In the genomic region with DNA sequence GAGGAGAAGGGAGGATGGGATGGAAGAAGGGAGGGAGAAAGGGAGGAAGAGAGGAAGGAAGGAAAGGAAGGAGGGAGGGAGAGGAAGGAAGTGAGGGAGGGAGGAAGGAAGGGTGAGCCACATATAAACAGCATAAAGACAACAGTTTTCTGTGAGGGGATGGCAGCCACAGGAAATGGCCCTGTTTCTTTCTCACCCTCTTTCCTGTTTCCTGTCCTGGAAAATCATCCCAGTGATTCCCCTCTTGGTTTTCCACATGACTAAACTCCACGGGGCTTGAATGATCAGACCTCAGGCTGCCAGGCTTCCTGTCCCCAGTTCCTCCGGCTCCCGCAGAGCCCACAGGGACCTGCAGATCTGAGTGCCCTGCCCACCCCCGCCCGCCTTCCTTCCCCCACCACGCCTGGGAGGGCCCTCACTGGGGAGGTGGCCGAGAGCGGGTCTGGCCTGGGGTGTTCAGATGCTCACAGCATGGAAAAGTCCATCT, we compare ENCODE assay signal across 16 cellular contexts. TPM values are rescaled to one million over a fixed set of nuclear protein-coding genes. Genes with fewer than 3 reads are reported as not detected.
DNase-seq lines count a peak whose midpoint lies in the region; ATAC-seq, FAIRE-seq and TF ChIP-seq lines count a peak whose summit lies in the region.
"Had no signal": no experiment of that assay in that cellular context is flagged by ENCODE, and none has a peak within 500 bp of the region (broad histone marks: within the 10 kb centered on the region; RNA-seq: fewer than 3 reads in every experiment).

A gene with protein sequence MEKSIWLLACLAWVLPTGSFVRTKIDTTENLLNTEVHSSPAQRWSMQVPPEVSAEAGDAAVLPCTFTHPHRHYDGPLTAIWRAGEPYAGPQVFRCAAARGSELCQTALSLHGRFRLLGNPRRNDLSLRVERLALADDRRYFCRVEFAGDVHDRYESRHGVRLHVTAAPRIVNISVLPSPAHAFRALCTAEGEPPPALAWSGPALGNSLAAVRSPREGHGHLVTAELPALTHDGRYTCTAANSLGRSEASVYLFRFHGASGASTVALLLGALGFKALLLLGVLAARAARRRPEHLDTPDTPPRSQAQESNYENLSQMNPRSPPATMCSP (plus strand): TSS at position 418 of the 487 bp plus-strand sequence. CDS start 54 bp downstream, at position 472.

- no peak for TF ChIP-seq CTCF in kidney (IDR thresholded peaks at IDR 0.05; ENCODE audit: borderline replicate concordance, extremely low read depth, insufficient read depth)
- TF ChIP-seq CTCF in lower leg skin (IDR thresholded peaks at IDR 0.05) = no peak

- H3K27ac ChIP-seq in kidney (ENCODE audit: low read depth in 2 of 2, low read length in 2 of 2) = no peak within 1 kb of the TSS
- H3K27ac ChIP-seq: uterus had no signal

- no peak within 1 kb of the TSS for H3K4me3 ChIP-seq in kidney (ENCODE audit: low read length in 2 of 2)
- H3K4me3 ChIP-seq in lower leg skin (ENCODE audit: low read depth, poor library complexity, severe bottlenecking) = no peak within 1 kb of the TSS
- H3K4me3 ChIP-seq: uterus had no signal

- peaks cover 2% of the 10 kb centered on the region for H3K36me3 Mint-ChIP-seq in activated naive CD8-positive, alpha-beta T cell
- no peaks in the 10 kb centered on the region for H3K36me3 Mint-ChIP-seq in activated naive CD8-positive, alpha-beta T cell treated with anti-CD3 and anti-CD28 coated beads for 36 hours
- H3K36me3 Mint-ChIP-seq in T-helper 17 cell (ENCODE audit: low read depth) = peaks cover 2% of the 10 kb centered on the region
- no peaks in the 10 kb centered on the region for H3K36me3 Mint-ChIP-seq in activated CD4-positive, alpha-beta memory T cell treated with anti-CD3 and anti-CD28 coated beads, Interleukin-2, amount 10 ng/mL, durations not matched to agents 7 days and 5 days (ENCODE audit: low read depth)

- 51 to 66% methylated on average over 8 of the region's 8 CpGs for WGBS in lower leg skin, 2 donors

- peak within 1 kb of the TSS; percentile 21 for H3K4me3 Mint-ChIP-seq in activated naive CD8-positive, alpha-beta T cell
- H3K4me3 Mint-ChIP-seq in activated naive CD8-positive, alpha-beta T cell treated with anti-CD3 and anti-CD28 coated beads for 36 hours = no peak within 1 kb of the TSS
- no peak within 1 kb of the TSS for H3K4me3 Mint-ChIP-seq in T-helper 17 cell
- H3K4me3 Mint-ChIP-seq in activated CD4-positive, alpha-beta memory T cell treated with anti-CD3 and anti-CD28 coated beads, Interleukin-2, amount 10 ng/mL, durations not matched to agents 7 days and 5 days = no peak within 1 kb of the TSS
- H3K4me3 Mint-ChIP-seq: neural crest cell had no signal

- CTCF ChIA-PET in activated CD4-positive, alpha-beta memory T cell treated with anti-CD3 and anti-CD28 coated beads, Interleukin-2, amount 10 ng/mL, durations not matched to agents 7 days and 5 days (lab: Charles Lee) = no interaction called here

- no peak for TF ChIP-seq POLR2A in lower leg skin (IDR thresholded peaks at IDR 0.05)

- H3K27me3 Mint-ChIP-seq in activated naive CD8-positive, alpha-beta T cell = no peaks in the 10 kb centered on the region
- peaks cover 4% of the 10 kb centered on the region for H3K27me3 Mint-ChIP-seq in activated naive CD8-positive, alpha-beta T cell treated with anti-CD3 and anti-CD28 coated beads for 36 hours
- H3K27me3 Mint-ChIP-seq in T-helper 17 cell = peaks cover 6% of the 10 kb centered on the region
- peaks cover 17% of the 10 kb centered on the region for H3K27me3 Mint-ChIP-seq in activated CD4-positive, alpha-beta memory T cell treated with anti-CD3 and anti-CD28 coated beads, Interleukin-2, amount 10 ng/mL, durations not matched to agents 7 days and 5 days

- H3K9me3 ChIP-seq in T-helper 17 cell (ENCODE audit: control insufficient read depth, low read length, poor library complexity, severe bottlenecking) (no peaks in the 10 kb centered on the region), kidney (ENCODE audit: control insufficient read depth in 1 of 2, low read length in 2 of 2) (no peaks in the 10 kb centered on the region)
- H3K9me3 ChIP-seq: uterus had no signal

- no peak for FAIRE-seq in kidney (lab: Jason Lieb, UNC)

- intact Hi-C loops in kidney (cut with DNase I) = no loop called here
- intact Hi-C loops in lower leg skin (cut with DNase I; ENCODE audit: low total_unique reads) = no loop called here

- POLR2A ChIA-PET in activated CD4-positive, alpha-beta memory T cell treated with anti-CD3 and anti-CD28 coated beads, Interleukin-2, amount 10 ng/mL, durations not matched to agents 7 days and 5 days (lab: Charles Lee) = no interaction called here

- no peak for DNase-seq in activated naive CD8-positive, alpha-beta T cell treated with anti-CD3 and anti-CD28 coated beads for 36 hours
- DNase-seq in T-helper 17 cell (no peak), kidney (peak; percentile 58), ureter (ENCODE audit: low spot score) (peak; percentile 39), lower leg skin (ENCODE audit: low spot score in 2 of 2) (no peak)
- no peak for DNase-seq in activated CD4-positive, alpha-beta memory T cell treated with anti-CD3 and anti-CD28 coated beads, Interleukin-2, amount 10 ng/mL, durations not matched to agents 7 days and 5 days
- DNase-seq: activated CD4-positive, alpha-beta T cell treated with anti-CD3 and anti-CD28 coated beads, Interleukin-2, amount 50 U/mL, for 1 hour; activated naive CD4-positive, alpha-beta T cell; cerebellar nuclear complex; NCI-H1092 treated with DMSO at 0.1 percent for 48 hours; NCI-H524 treated with DMSO at 0.1 percent for 48 hours; uterus had no signal

- H3K36me3 ChIP-seq in kidney (ENCODE audit: control insufficient read depth in 1 of 2, insufficient read depth in 2 of 2, low read length in 2 of 2) = no peaks in the 10 kb centered on the region
- H3K36me3 ChIP-seq: uterus had no signal

- H3K27ac Mint-ChIP-seq in activated naive CD8-positive, alpha-beta T cell = peak within 1 kb of the TSS; percentile 54
- no peak within 1 kb of the TSS for H3K27ac Mint-ChIP-seq in activated naive CD8-positive, alpha-beta T cell treated with anti-CD3 and anti-CD28 coated beads for 36 hours
- peak within 1 kb of the TSS; percentile 69 for H3K27ac Mint-ChIP-seq in T-helper 17 cell
- H3K27ac Mint-ChIP-seq in activated CD4-positive, alpha-beta memory T cell treated with anti-CD3 and anti-CD28 coated beads, Interleukin-2, amount 10 ng/mL, durations not matched to agents 7 days and 5 days = no peak within 1 kb of the TSS

- ATAC-seq in T-helper 17 cell = peak; percentile 16
- ATAC-seq in GM21619 (IDR thresholded peaks at IDR 0.05; ENCODE audit: unreplicated experiment) = no peak

- H3K9me3 Mint-ChIP-seq in activated naive CD8-positive, alpha-beta T cell (ENCODE audit: low read depth) = no peaks in the 10 kb centered on the region
- no peaks in the 10 kb centered on the region for H3K9me3 Mint-ChIP-seq in activated naive CD8-positive, alpha-beta T cell treated with anti-CD3 and anti-CD28 coated beads for 36 hours
- no peaks in the 10 kb centered on the region for H3K9me3 Mint-ChIP-seq in activated CD4-positive, alpha-beta memory T cell treated with anti-CD3 and anti-CD28 coated beads, Interleukin-2, amount 10 ng/mL, durations not matched to agents 7 days and 5 days
- H3K9me3 Mint-ChIP-seq: neural crest cell had no signal

- H3K4me1 ChIP-seq in kidney (ENCODE audit: control insufficient read depth in 1 of 2, insufficient read depth in 1 of 2, low read depth in 1 of 2, low read length in 2 of 2) = peaks cover 0 to 4% of the 10 kb centered on the region in 2 donors

- H3K9ac ChIP-seq in kidney (ENCODE audit: low read length in 2 of 2) = no peak within 1 kb of the TSS

- peaks cover 29% of the 10 kb centered on the region for H3K4me1 Mint-ChIP-seq in activated naive CD8-positive, alpha-beta T cell (ENCODE audit: low read depth)
- H3K4me1 Mint-ChIP-seq in activated naive CD8-positive, alpha-beta T cell treated with anti-CD3 and anti-CD28 coated beads for 36 hours = peaks cover 19% of the 10 kb centered on the region
- H3K4me1 Mint-ChIP-seq in T-helper 17 cell = peaks cover 24% of the 10 kb centered on the region
- peaks cover 12% of the 10 kb centered on the region for H3K4me1 Mint-ChIP-seq in activated CD4-positive, alpha-beta memory T cell treated with anti-CD3 and anti-CD28 coated beads, Interleukin-2, amount 10 ng/mL, durations not matched to agents 7 days and 5 days

RNA-seq across cellular contexts. Expression of the gene that starts here (rescaled TPM):
- not detected for total RNA-seq in activated naive CD8-positive, alpha-beta T cell treated with anti-CD3 and anti-CD28 coated beads for 36 hours
- total RNA-seq in T-helper 17 cell (not detected), kidney (1.2 TPM), ureter (8.4 TPM), lower leg skin (1 to 10 TPM in 1 of 4 donors, under 1 TPM in 2, not detected in 1; 0.27 to 1.9 (median 0.38) TPM)
- not detected for polyA plus RNA-seq in kidney (ENCODE audit: insufficient read depth, low read depth, low replicate concordance)
- total RNA-seq in activated CD4-positive, alpha-beta memory T cell treated with anti-CD3 and anti-CD28 coated beads, Interleukin-2, amount 10 ng/mL, durations not matched to agents 7 days and 5 days = not detected
- total RNA-seq: neural crest cell, SK-MEL-5 had no signal

Comparison
In these comparisons a context has a peak if more than half of its experiments do, and no peak if none do; other contexts are left out.
1. H3K27ac Mint-ChIP-seq: peak in activated naive CD8-positive, alpha-beta T cell (single experiment) and T-helper 17 cell (single experiment); none in activated naive CD8-positive, alpha-beta T cell treated with anti-CD3 and anti-CD28 coated beads for 36 hours (single experiment) and activated CD4-positive, alpha-beta memory T cell treated with anti-CD3 and anti-CD28 coated beads, Interleukin-2, amount 10 ng/mL, durations not matched to agents 7 days and 5 days (single experiment).
2. Peak in ATAC-seq in T-helper 17 cell; RNA of the gene not detected or under 1 TPM.
3. DNase-seq: peak in kidney (single experiment) and ureter (single experiment); none in activated naive CD8-positive, alpha-beta T cell treated with anti-CD3 and anti-CD28 coated beads for 36 hours (single experiment), T-helper 17 cell (0 of 3), activated CD4-positive, alpha-beta memory T cell treated with anti-CD3 and anti-CD28 coated beads, Interleukin-2, amount 10 ng/mL, durations not matched to agents 7 days and 5 days (single experiment) and lower leg skin (0 of 2).